Comparison of ENCODE assay signal across 38 cellular contexts in genomic region chr22:34861787-34862186, GRCh38.
"Had no signal": no experiment of that assay in that cellular context is flagged by ENCODE, and none has a peak within 500 bp of the region (broad histone marks: within the 10 kb centered on the region; RNA-seq: fewer than 3 reads in every experiment).

No MANE protein-coding gene starts in this region.

- H3K4me3 Mint-ChIP-seq: activated naive CD4-positive, alpha-beta T cell treated with anti-CD3 and anti-CD28 coated beads for 36 hours; activated naive CD4-positive, alpha-beta T cell treated with anti-CD3 and anti-CD28 coated beads, Interleukin-2, amount 10 ng/mL, durations not matched to agents 7 days and 5 days; activated naive CD4-positive, alpha-beta T cell treated with anti-CD3 and anti-CD28 coated beads, Interleukin-2, amount 50 U/mL, for 24 hours; activated naive CD8-positive, alpha-beta T cell; activated naive CD8-positive, alpha-beta T cell treated with anti-CD3 and anti-CD28 coated beads for 36 hours; activated naive CD8-positive, alpha-beta T cell treated with anti-CD3 and anti-CD28 coated beads, Interleukin-2, amount 10 ng/mL, durations not matched to agents 7 days and 5 days; activated naive CD8-positive, alpha-beta T cell treated with anti-CD3 and anti-CD28 coated beads, Interleukin-2, amount 50 U/mL, for 24 hours; activated T-cell treated with anti-CD3 and anti-CD28 coated beads, Interleukin-2, amount 50 U/mL, for 24 hours; activated T-cell treated with anti-CD3 and anti-CD28 coated beads, Interleukin-2, amount 50 U/mL, for 4 hours; activated T-cell treated with anti-CD3 and anti-CD28 coated beads, Interleukin-2, amount 50 U/mL, for 72 hours; activated T-helper 1 cell treated with anti-CD3 and anti-CD28 coated beads, Interleukin-12 subunit alpha, Interleukin-12 subunit beta, Interleukin-2, Interleukin-4 antibody, amounts not matched to agents 30 ng/mL and 10 ng/mL and 1 ng/mL, durations not matched to agents 14 hours and 24 hours and 36 hours; activated T-helper 17 cell treated with anti-CD3 and anti-CD28 coated beads, Interleukin-2, amount 50 U/mL, for 72 hours; brain; central memory CD8-positive, alpha-beta T cell had no signal

- H3K27me3 ChIP-seq: adrenal gland, ascending aorta, body of pancreas, brain microvascular endothelial cell, breast epithelium, cardiac muscle cell had no signal

- DNase-seq: activated effector memory CD4-positive, alpha-beta T cell treated with anti-CD3 and anti-CD28 coated beads, Interleukin-2, amount 50 U/mL, for 16 hours; activated effector memory CD4-positive, alpha-beta T cell treated with Interleukin-2 at 50 U/mL for 16 hours; activated gamma-delta T cell; activated gamma-delta T cell treated with Interleukin-2 at 50 U/mL for 16 hours; activated naive CD4-positive, alpha-beta T cell; activated naive CD4-positive, alpha-beta T cell treated with anti-CD3 and anti-CD28 coated beads for 36 hours; activated naive CD4-positive, alpha-beta T cell treated with anti-CD3 and anti-CD28 coated beads, Interleukin-2, amount 10 ng/mL, durations not matched to agents 7 days and 5 days; activated naive CD4-positive, alpha-beta T cell treated with anti-CD3 and anti-CD28 coated beads, Interleukin-2, amount 50 U/mL, for 16 hours; activated naive CD4-positive, alpha-beta T cell treated with Interleukin-2 at 50 U/mL for 16 hours; activated naive CD8-positive, alpha-beta T cell treated with anti-CD3 and anti-CD28 coated beads for 36 hours; activated naive CD8-positive, alpha-beta T cell treated with anti-CD3 and anti-CD28 coated beads, Interleukin-2, amount 10 ng/mL, durations not matched to agents 7 days and 5 days; activated naive CD8-positive, alpha-beta T cell treated with anti-CD3 and anti-CD28 coated beads, Interleukin-2, amount 50 U/mL, for 24 hours; activated T-cell treated with anti-CD3 and anti-CD28 coated beads, Interleukin-2, amount 50 U/mL, for 24 hours; activated T-cell treated with anti-CD3 and anti-CD28 coated beads, Interleukin-2, amount 50 U/mL, for 4 hours; activated T-cell treated with anti-CD3 and anti-CD28 coated beads, Interleukin-2, amount 50 U/mL, for 48 hours; activated T-cell treated with anti-CD3 and anti-CD28 coated beads, Interleukin-2, amount 50 U/mL, for 72 hours; adrenal gland; amniotic stem cell; anterior cingulate cortex; aorta; body of pancreas; brain microvascular endothelial cell; caudate nucleus; central memory CD4-positive, alpha-beta T cell; cerebellar nuclear complex had no signal

- H3K36me3 ChIP-seq: adrenal gland, ascending aorta, brain microvascular endothelial cell, breast epithelium, cardiac muscle cell had no signal

- H3K27ac Mint-ChIP-seq: activated naive CD4-positive, alpha-beta T cell treated with anti-CD3 and anti-CD28 coated beads for 36 hours; activated naive CD4-positive, alpha-beta T cell treated with anti-CD3 and anti-CD28 coated beads, Interleukin-2, amount 10 ng/mL, durations not matched to agents 7 days and 5 days; activated naive CD4-positive, alpha-beta T cell treated with anti-CD3 and anti-CD28 coated beads, Interleukin-2, amount 50 U/mL, for 24 hours; activated naive CD4-positive, alpha-beta T cell treated with anti-CD3 and anti-CD28 coated beads, Interleukin-2, amount 50 U/mL, for 72 hours; activated naive CD8-positive, alpha-beta T cell; activated naive CD8-positive, alpha-beta T cell treated with anti-CD3 and anti-CD28 coated beads for 36 hours; activated naive CD8-positive, alpha-beta T cell treated with anti-CD3 and anti-CD28 coated beads, Interleukin-2, amount 10 ng/mL, durations not matched to agents 7 days and 5 days; activated naive CD8-positive, alpha-beta T cell treated with anti-CD3 and anti-CD28 coated beads, Interleukin-2, amount 50 U/mL, for 24 hours; activated T-cell treated with anti-CD3 and anti-CD28 coated beads, Interleukin-2, amount 50 U/mL, for 24 hours; activated T-cell treated with anti-CD3 and anti-CD28 coated beads, Interleukin-2, amount 50 U/mL, for 72 hours; activated T-helper 1 cell treated with anti-CD3 and anti-CD28 coated beads, Interleukin-12 subunit alpha, Interleukin-12 subunit beta, Interleukin-2, Interleukin-4 antibody, amounts not matched to agents 30 ng/mL and 10 ng/mL and 1 ng/mL, durations not matched to agents 14 hours and 24 hours and 36 hours; activated T-helper 17 cell treated with anti-CD3 and anti-CD28 coated beads, Interleukin-2, amount 50 U/mL, for 72 hours; activated T-helper 2 cell treated with anti-CD3 and anti-CD28 coated beads, Interferon-gamma antibody, Interleukin-2, Interleukin-4, amounts not matched to agents 10 μg/mL and 5 μg/mL and 100 μg/mL, durations not matched to agents 14 hours and 24 hours and 36 hours; brain had no signal

- H3K27me3 Mint-ChIP-seq: activated naive CD4-positive, alpha-beta T cell treated with anti-CD3 and anti-CD28 coated beads, Interleukin-2, amount 10 ng/mL, durations not matched to agents 7 days and 5 days; activated naive CD8-positive, alpha-beta T cell treated with anti-CD3 and anti-CD28 coated beads, Interleukin-2, amount 10 ng/mL, durations not matched to agents 7 days and 5 days; central memory CD8-positive, alpha-beta T cell had no signal

- FAIRE-seq: astrocyte, bronchial epithelial cell had no signal

- H3K4me1 ChIP-seq: adrenal gland, ascending aorta, body of pancreas, breast epithelium had no signal

- H3K27ac ChIP-seq: adrenal gland, ascending aorta, body of pancreas, brain microvascular endothelial cell, breast epithelium, cardiac muscle cell had no signal

- H3K9me3 ChIP-seq: adrenal gland had no signal

- H3K9me3 Mint-ChIP-seq: activated naive CD4-positive, alpha-beta T cell treated with anti-CD3 and anti-CD28 coated beads, Interleukin-2, amount 50 U/mL, for 24 hours; activated naive CD8-positive, alpha-beta T cell treated with anti-CD3 and anti-CD28 coated beads for 36 hours; activated T-cell treated with anti-CD3 and anti-CD28 coated beads, Interleukin-2, amount 50 U/mL, for 24 hours; activated T-cell treated with anti-CD3 and anti-CD28 coated beads, Interleukin-2, amount 50 U/mL, for 4 hours had no signal

- ATAC-seq: activated naive CD4-positive, alpha-beta T cell treated with anti-CD3 and anti-CD28 coated beads, Interleukin-2, amount 50 U/mL, for 72 hours; activated naive CD8-positive, alpha-beta T cell treated with anti-CD3 and anti-CD28 coated beads, Interleukin-2, amount 50 U/mL, for 24 hours; activated T-cell treated with anti-CD3 and anti-CD28 coated beads, Interleukin-2, amount 50 U/mL, for 4 hours; activated T-cell treated with anti-CD3 and anti-CD28 coated beads, Interleukin-2, amount 50 U/mL, for 72 hours; activated T-helper 17 cell treated with anti-CD3 and anti-CD28 coated beads, Interleukin-2, amount 50 U/mL, for 72 hours; body of pancreas had no signal

- H3K36me3 Mint-ChIP-seq: activated naive CD4-positive, alpha-beta T cell treated with anti-CD3 and anti-CD28 coated beads, Interleukin-2, amount 10 ng/mL, durations not matched to agents 7 days and 5 days; activated naive CD4-positive, alpha-beta T cell treated with anti-CD3 and anti-CD28 coated beads, Interleukin-2, amount 50 U/mL, for 24 hours; activated naive CD8-positive, alpha-beta T cell; activated naive CD8-positive, alpha-beta T cell treated with anti-CD3 and anti-CD28 coated beads for 36 hours; activated naive CD8-positive, alpha-beta T cell treated with anti-CD3 and anti-CD28 coated beads, Interleukin-2, amount 10 ng/mL, durations not matched to agents 7 days and 5 days; brain had no signal

- H3K4me3 ChIP-seq: adrenal gland, ascending aorta, body of pancreas, breast epithelium, cardiac muscle cell had no signal

- H3K4me1 Mint-ChIP-seq: activated naive CD4-positive, alpha-beta T cell treated with anti-CD3 and anti-CD28 coated beads, Interleukin-2, amount 10 ng/mL, durations not matched to agents 7 days and 5 days; activated naive CD4-positive, alpha-beta T cell treated with anti-CD3 and anti-CD28 coated beads, Interleukin-2, amount 50 U/mL, for 24 hours; activated naive CD8-positive, alpha-beta T cell treated with anti-CD3 and anti-CD28 coated beads for 36 hours; activated naive CD8-positive, alpha-beta T cell treated with anti-CD3 and anti-CD28 coated beads, Interleukin-2, amount 10 ng/mL, durations not matched to agents 7 days and 5 days; activated naive CD8-positive, alpha-beta T cell treated with anti-CD3 and anti-CD28 coated beads, Interleukin-2, amount 50 U/mL, for 24 hours; activated T-helper 17 cell treated with anti-CD3 and anti-CD28 coated beads, Interleukin-2, amount 50 U/mL, for 72 hours; central memory CD8-positive, alpha-beta T cell had no signal
